In genomic region chr12:116595672-116596071, GRCh38 we compare ENCODE assay signal across 1 cellular context.
TF ChIP-seq lines count a peak whose summit lies in the region.

No MANE protein-coding gene starts in this region.

TF ChIP-seq in HEK293, 187 proteins besides CTCF, POLR2A, EP300 and RAD21 (continued from another document):
- TF ChIP-seq INSM2 (tag by site-specific recombination; IDR thresholded peaks at IDR 0.05): no peak
- TF ChIP-seq ZNF514 (tag by site-specific recombination; IDR thresholded peaks at IDR 0.05): no peak
- no peak for TF ChIP-seq REST (tag by site-specific recombination; IDR thresholded peaks at IDR 0.05)
- no peak for TF ChIP-seq TRIM28 (IDR thresholded peaks at IDR 0.05; ENCODE audit: borderline replicate concordance, low read length)
- TF ChIP-seq ZNF624 (tag by site-specific recombination; IDR thresholded peaks at IDR 0.05): peak; percentile 56; the same call in 1 of the 2 replicates
- no peak for TF ChIP-seq ZNF341 (tag by site-specific recombination; IDR thresholded peaks at IDR 0.05; ENCODE audit: low read depth)
- no peak for TF ChIP-seq BCL11B (tag by site-specific recombination; IDR thresholded peaks at IDR 0.05; ENCODE audit: low read depth)
- no peak for TF ChIP-seq ZNF24 (tag by site-specific recombination; IDR thresholded peaks at IDR 0.05)
- no peak for TF ChIP-seq SP3 (tag by site-specific recombination; IDR thresholded peaks at IDR 0.05)
- peak; percentile 30; the same call in 1 of the 2 replicates for TF ChIP-seq ZNF791 (tag by site-specific recombination; IDR thresholded peaks at IDR 0.05)
- no peak for TF ChIP-seq ZNF280D (tag by site-specific recombination; IDR thresholded peaks at IDR 0.05)
- no peak for TF ChIP-seq REPIN1 (tag by site-specific recombination; IDR thresholded peaks at IDR 0.05; ENCODE audit: low read depth)
- TF ChIP-seq ZNF473 (tag by site-specific recombination; IDR thresholded peaks at IDR 0.05): no peak
- 0 out of 2 replicates have a peak, but pooled peaks have one; percentile 54 for TF ChIP-seq ZNF621 (tag by site-specific recombination; IDR thresholded peaks at IDR 0.05)
- no peak for TF ChIP-seq ZNF426 (tag by site-specific recombination; IDR thresholded peaks at IDR 0.05)
- no peak for TF ChIP-seq SALL2 (tag by site-specific recombination; IDR thresholded peaks at IDR 0.05; ENCODE audit: borderline replicate concordance)
- no peak for TF ChIP-seq ZNF449 (tag by site-specific recombination; IDR thresholded peaks at IDR 0.05)
